ENCODE assay signal across 8 cellular contexts in genomic region chrX:43836435-43837184, GRCh38. TPM values are rescaled to one million over a fixed set of nuclear protein-coding genes. Genes with fewer than 3 reads are reported as not detected.
DNase-seq lines count a peak whose midpoint lies in the region; TF ChIP-seq lines count a peak whose summit lies in the region.

No MANE protein-coding gene starts in this region.

- WGBS in ovary, 3 donors = 15 to 18% (median 16%) methylated on average over 3 of the region's 3 CpGs

- H3K4me1 ChIP-seq in ovary (ENCODE audit: insufficient read depth) = no peaks in the 10 kb centered on the region

- H3K9me3 ChIP-seq in ovary = no peaks in the 10 kb centered on the region

- H3K36me3 ChIP-seq in ovary = no peaks in the 10 kb centered on the region

- H3K27me3 ChIP-seq in ovary = no peaks in the 10 kb centered on the region

- TF ChIP-seq CTCF in coronary artery (IDR thresholded peaks at IDR 0.05) (peak; percentile 42), ovary (IDR thresholded peaks at IDR 0.05) (peak; percentile 15 to 35 (median 32))

- DNase-seq in NCI-H2171 treated with DMSO at 0.1 percent for 48 hours (lab: John Stamatoyannopoulos, UW) (peak; percentile 9), NCI-H2171 (lab: John Stamatoyannopoulos, UW) (no peak), NCI-H345 treated with DMSO at 0.1 percent for 48 hours (lab: John Stamatoyannopoulos, UW; ENCODE audit: unreplicated experiment) (peak; percentile 8), coronary artery (ENCODE audit: low spot score) (no peak), ovary (no peak), amygdala (lab: John Stamatoyannopoulos, UW) (no peak), kidney glomerular epithelial cell (lab: John Stamatoyannopoulos, UW) (no peak), mucosa of gallbladder (ENCODE audit: low spot score) (no peak)

- no peak for TF ChIP-seq EP300 in ovary (IDR thresholded peaks at IDR 0.05)

- intact Hi-C loops in ovary (cut with DNase I) = loop anchor here in 3 of 4 donors (5.0 to 10.0 kb wide), 2 partner anchors 98 to 101 kb away; no protein-coding TSS in a partner anchor

- TF ChIP-seq POLR2A in ovary (IDR thresholded peaks at IDR 0.05) = no peak

- H3K27ac ChIP-seq in coronary artery (no peak overlapping the region), ovary (no peak overlapping the region)

- H3K4me3 ChIP-seq in coronary artery = no peak overlapping the region
- no peak overlapping the region for H3K4me3 ChIP-seq in ovary

RNA-seq across cellular contexts. Expression of gene MAOB, which starts 45.6 kb away (rescaled TPM):
- total RNA-seq in ovary (100 to 1,000 TPM in 4 of 7 donors, 10 to 100 TPM in 3; 57.2 to 213 (median 132) TPM), mucosa of gallbladder (40.9 TPM)
- polyA plus RNA-seq in ovary = 100 to 1,000 TPM; 180 to 322 TPM

Comparison
In these comparisons a context has a peak if more than half of its experiments do, and no peak if none do; other contexts are left out.
1. DNase-seq: peak in NCI-H2171 treated with DMSO at 0.1 percent for 48 hours (single experiment) and NCI-H345 treated with DMSO at 0.1 percent for 48 hours (single experiment); none in NCI-H2171 (single experiment), coronary artery (single experiment), ovary (0 of 5), amygdala (0 of 56), kidney glomerular epithelial cell (single experiment) and mucosa of gallbladder (single experiment).